8 cellular contexts compared by ENCODE assay signal in the genomic region with DNA sequence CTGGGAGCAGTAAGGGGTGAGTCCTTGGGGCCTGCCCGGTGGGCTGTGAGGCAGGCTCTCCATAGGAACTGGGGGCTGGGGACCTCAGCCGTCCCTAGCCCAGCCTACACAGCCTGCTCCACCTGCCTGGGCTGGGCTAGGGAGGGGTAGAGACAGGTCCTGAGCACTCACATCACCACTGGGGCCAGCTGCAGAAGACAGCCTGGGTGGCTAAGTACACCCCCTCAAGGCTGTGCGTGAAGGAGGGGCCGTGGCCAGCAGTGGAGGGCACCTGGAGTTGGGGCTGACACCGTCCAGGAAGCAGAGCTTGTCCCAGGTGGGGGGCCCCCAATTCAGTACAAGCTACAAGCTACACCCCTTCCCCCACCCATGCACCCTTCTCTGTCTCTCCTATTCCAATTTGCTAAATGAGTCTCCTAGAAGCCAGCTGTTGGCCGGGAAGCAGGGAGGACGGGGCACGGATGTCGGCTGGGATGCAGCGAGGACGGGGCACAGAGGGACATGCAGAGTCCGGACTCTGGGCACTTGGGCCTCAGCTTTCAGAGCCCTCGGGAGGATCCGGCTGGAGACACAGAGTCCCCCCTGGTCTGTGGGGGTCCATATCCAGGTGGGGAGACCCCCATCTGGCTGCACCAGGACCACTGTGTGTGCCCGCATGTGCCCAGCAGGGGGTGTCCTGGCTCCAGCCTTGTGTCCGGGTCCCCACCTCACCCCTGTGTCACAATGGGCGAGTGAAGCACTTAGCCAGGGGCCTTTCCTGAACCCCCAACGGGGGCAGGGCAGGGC. TPM values are rescaled to one million over a fixed set of nuclear protein-coding genes. Genes with fewer than 3 reads are reported as not detected.
DNase-seq lines count a peak whose midpoint lies in the region.

No MANE protein-coding gene starts in this region.

- H3K4me3 ChIP-seq in effector memory CD4-positive, alpha-beta T cell (ENCODE audit: insufficient read depth, low read depth, low read length, poor library complexity, severe bottlenecking): peak overlapping the region; percentile 86
- H3K4me3 ChIP-seq in skeletal muscle tissue (ENCODE audit: low read length in 3 of 3): no peak overlapping the region

- DNase-seq in NCI-H2227 (lab: John Stamatoyannopoulos, UW; ENCODE audit: unreplicated experiment) (peak; percentile 38), NCI-H2227 treated with DMSO at 0.1 percent for 48 hours (lab: John Stamatoyannopoulos, UW) (no peak), NAMALWA (ENCODE audit: low spot score) (peak; percentile 64), NCI-H1694 treated with DMSO at 0.1 percent for 48 hours (lab: John Stamatoyannopoulos, UW) (no peak), occipital lobe (lab: John Stamatoyannopoulos, UW) (no peak), NCI-H748 (lab: John Stamatoyannopoulos, UW; ENCODE audit: unreplicated experiment) (no peak)
- no peak for DNase-seq in effector memory CD4-positive, alpha-beta T cell

- H3K36me3 ChIP-seq in effector memory CD4-positive, alpha-beta T cell (ENCODE audit: control insufficient read depth, insufficient read depth, low read length): no peaks in the 10 kb centered on the region
- H3K36me3 ChIP-seq in skeletal muscle tissue (ENCODE audit: control insufficient read depth in 3 of 3, insufficient read depth in 3 of 3, low read length in 3 of 3): no peaks in the 10 kb centered on the region

- H3K27me3 ChIP-seq in effector memory CD4-positive, alpha-beta T cell (replicated peaks; ENCODE audit: control insufficient read depth, insufficient read depth, low read length, poor library complexity, severe bottlenecking): no peaks in the 10 kb centered on the region
- H3K27me3 ChIP-seq in skeletal muscle tissue (ENCODE audit: control insufficient read depth in 3 of 3, insufficient read depth in 3 of 3, low read length in 3 of 3): no peaks in the 10 kb centered on the region

- peaks cover 21% of the 10 kb centered on the region for H3K4me1 ChIP-seq in effector memory CD4-positive, alpha-beta T cell (ENCODE audit: control insufficient read depth, insufficient read depth, low read length, poor library complexity, severe bottlenecking)
- H3K4me1 ChIP-seq in skeletal muscle tissue (ENCODE audit: control insufficient read depth in 3 of 3, insufficient read depth in 3 of 3, low read length in 3 of 3): peaks cover 16 to 20% (median 19%) of the 10 kb centered on the region in 3 donors

- H3K9me3 ChIP-seq in effector memory CD4-positive, alpha-beta T cell (ENCODE audit: control insufficient read depth, low read length): no peaks in the 10 kb centered on the region
- H3K9me3 ChIP-seq in skeletal muscle tissue (ENCODE audit: control insufficient read depth in 3 of 3, low read length in 3 of 3): no peaks in the 10 kb centered on the region

- H3K9ac ChIP-seq in skeletal muscle tissue (ENCODE audit: low read depth in 1 of 3, low read length in 3 of 3): peak overlapping the region in 1 of 3 donors; percentile 40

- H3K27ac ChIP-seq in effector memory CD4-positive, alpha-beta T cell (ENCODE audit: insufficient read depth, low read length, poor library complexity, severe bottlenecking): peak overlapping the region; percentile 80
- peak overlapping the region; percentile 68 for H3K27ac ChIP-seq in skeletal muscle tissue (ENCODE audit: low read depth, low read length)

RNA-seq across cellular contexts. Expression of a gene that starts 1.8 kb away (rescaled TPM):
- 23.5 TPM for total RNA-seq in skeletal muscle tissue
- total RNA-seq in occipital lobe: 15.0 TPM

RNA-seq across cellular contexts. Expression of a gene that starts 4.8 kb away (rescaled TPM):
- total RNA-seq in skeletal muscle tissue (14.6 TPM), occipital lobe (71.9 TPM)

RNA-seq across cellular contexts. Expression of a gene that starts 15.2 kb away (rescaled TPM):
- total RNA-seq in skeletal muscle tissue: 7.3 TPM
- total RNA-seq in occipital lobe: 15.1 TPM

RNA-seq across cellular contexts. Expression of a gene that starts 33.2 kb away (rescaled TPM):
- 3.1 TPM for total RNA-seq in skeletal muscle tissue
- total RNA-seq in occipital lobe: 0.47 TPM

RNA-seq across cellular contexts. Expression of a gene that starts 48.8 kb away (rescaled TPM):
- total RNA-seq in skeletal muscle tissue: not detected
- total RNA-seq in occipital lobe: not detected

Comparison
In these comparisons a context has a peak if more than half of its experiments do, and no peak if none do; other contexts are left out.
1. DNase-seq: peak in NCI-H2227 (single experiment) and NAMALWA (single experiment); none in NCI-H2227 treated with DMSO at 0.1 percent for 48 hours (single experiment), effector memory CD4-positive, alpha-beta T cell (0 of 3), NCI-H1694 treated with DMSO at 0.1 percent for 48 hours (single experiment), occipital lobe (single experiment) and NCI-H748 (single experiment).